Comparison of ENCODE assay signal across 16 cellular contexts in genomic region chr10:2933041-2933440, GRCh38.
"Had no signal": no experiment of that assay in that cellular context is flagged by ENCODE, and none has a peak within 500 bp of the region (broad histone marks: within the 10 kb centered on the region; RNA-seq: fewer than 3 reads in every experiment).

No MANE protein-coding gene starts in this region.

- H3K9me3 ChIP-seq: heart left ventricle, neutrophil, upper lobe of left lung had no signal

- H3K27ac ChIP-seq: heart left ventricle, neutrophil, skin epidermis, upper lobe of left lung had no signal

- H3K4me3 ChIP-seq: heart left ventricle, skin epidermis, upper lobe of left lung had no signal

- ATAC-seq: activated CD4-positive, CD25-positive, alpha-beta regulatory T cell treated with anti-CD3 and anti-CD28 coated beads, Interleukin-2, amount 50 U/mL, for 24 hours; activated naive CD8-positive, alpha-beta T cell treated with anti-CD3 and anti-CD28 coated beads, Interleukin-2, amount 50 U/mL, for 24 hours; heart left ventricle; naive thymus-derived CD8-positive, alpha-beta T cell had no signal

- H3K27me3 ChIP-seq: neutrophil, upper lobe of left lung had no signal

- H3K4me1 ChIP-seq: upper lobe of left lung had no signal

- DNase-seq: activated CD4-positive, alpha-beta T cell treated with anti-CD3 and anti-CD28 coated beads, Interleukin-2, amount 50 U/mL, for 1 hour; activated naive CD4-positive, alpha-beta T cell; activated naive CD8-positive, alpha-beta T cell treated with anti-CD3 and anti-CD28 coated beads, Interleukin-2, amount 50 U/mL, for 24 hours; cortex of kidney; effector memory CD4-positive, alpha-beta T cell; foreskin melanocyte; heart left ventricle; mammary epithelial cell; naive thymus-derived CD8-positive, alpha-beta T cell; stimulated activated CD4-positive, alpha-beta T cell treated with anti-CD3 and anti-CD28 coated beads, Interleukin-15, amount 100 ng/mL, for 24 hours; stimulated activated CD4-positive, alpha-beta T cell treated with anti-CD3 and anti-CD28 coated beads, Interleukin-4, amount 100 ng/mL, for 1 hour; T-helper 9 cell; upper lobe of left lung had no signal

- H3K36me3 ChIP-seq: heart left ventricle, neutrophil, upper lobe of left lung had no signal
